Comparison of ENCODE assay signal across 8 cellular contexts in the genomic region with DNA sequence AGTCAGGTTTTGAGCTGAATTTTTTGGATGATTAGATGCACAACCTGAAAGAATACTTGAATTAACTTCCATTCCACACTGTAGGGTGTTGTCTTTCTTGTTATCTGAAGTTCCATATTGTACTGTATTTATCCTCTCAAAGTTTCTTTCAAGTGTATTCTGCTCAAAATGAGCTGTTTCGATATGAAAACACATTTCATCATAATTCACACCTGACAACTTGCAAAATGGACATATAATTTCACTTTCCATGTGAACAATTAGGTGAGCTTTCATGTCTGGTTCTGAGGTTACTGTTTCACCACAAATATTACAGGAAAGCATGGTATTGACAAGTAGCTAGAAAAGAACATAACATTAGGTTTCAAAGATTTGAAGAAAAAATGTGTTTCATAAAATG. TPM values are rescaled to one million over a fixed set of nuclear protein-coding genes. Genes with fewer than 3 reads are reported as not detected.
DNase-seq lines count a peak whose midpoint lies in the region; ATAC-seq, FAIRE-seq and TF ChIP-seq lines count a peak whose summit lies in the region.

No MANE protein-coding gene starts in this region.

- peaks cover 16% of the 10 kb centered on the region for H3K4me1 ChIP-seq in foreskin keratinocyte

- peak overlapping the region; percentile 99 for H3K4me3 ChIP-seq in MG63

- H3K27ac ChIP-seq in foreskin keratinocyte: peak overlapping the region; percentile 24

- ATAC-seq in GM21717 (IDR thresholded peaks at IDR 0.05; ENCODE audit: unreplicated experiment) (peak; percentile 58), foreskin keratinocyte (no peak), GM19328 (IDR thresholded peaks at IDR 0.05; ENCODE audit: unreplicated experiment) (no peak)

- DNase-seq in GM13977 (ENCODE audit: low spot score): peak; percentile 25
- no peak for DNase-seq in MG63
- no peak for DNase-seq in foreskin keratinocyte
- no peak for DNase-seq in GM03348 (ENCODE audit: low spot score)
- no peak for DNase-seq in NCI-H2171 (lab: John Stamatoyannopoulos, UW)
- DNase-seq in RCC 7860 (ENCODE audit: low spot score): no peak

- in situ Hi-C loops in GM13977 (cut with MboI; ENCODE audit: low pct_unique_long_range_greater_than_20kb, low sequenced_read_pairs, unreplicated experiment): no loop called here

- TF ChIP-seq CTCF in GM13977 (IDR thresholded peaks at IDR 0.05; ENCODE audit: extremely low read depth, insufficient read depth, missing control alignments): no peak
- no peak for TF ChIP-seq CTCF in foreskin keratinocyte (conservative IDR thresholded peaks at IDR 0.05)

- H3K27me3 ChIP-seq in MG63: no peaks in the 10 kb centered on the region
- H3K27me3 ChIP-seq in foreskin keratinocyte: no peaks in the 10 kb centered on the region

- peaks cover 8% of the 10 kb centered on the region for H3K36me3 ChIP-seq in MG63

- FAIRE-seq in RCC 7860 (lab: Jason Lieb, UNC): no peak

- no peaks in the 10 kb centered on the region for H3K9me3 ChIP-seq in MG63

RNA-seq across cellular contexts. Expression of a gene that starts 1.7 kb away (rescaled TPM):
- 9.6 and 15.7 TPM in 2 replicates for total RNA-seq in MG63 (2014; rRNA removed; shearing (Covaris generic); ENCODE audit: low replicate concordance)
- 15.3 and 15.5 TPM in 2 replicates for total RNA-seq in foreskin keratinocyte
- 8.7 and 9.4 TPM in 2 replicates for polyA plus RNA-seq in foreskin keratinocyte

RNA-seq across cellular contexts. Expression of a gene that starts 14.1 kb away (rescaled TPM):
- 2.8 and 9.5 TPM in 2 replicates for total RNA-seq in MG63 (2014; rRNA removed; shearing (Covaris generic); ENCODE audit: low replicate concordance)
- total RNA-seq in foreskin keratinocyte: 2.6 and 3.0 TPM in 2 replicates
- polyA plus RNA-seq in foreskin keratinocyte: 0.47 and 0.68 TPM in 2 replicates

RNA-seq across cellular contexts. Expression of a gene that starts 50.6 kb away (rescaled TPM):
- total RNA-seq in MG63 (2014; rRNA removed; shearing (Covaris generic); ENCODE audit: low replicate concordance): 0.20 TPM in 1 of 2 replicates, not detected in the other
- total RNA-seq in foreskin keratinocyte: 0.10 and 0.14 TPM in 2 replicates
- 0.04 TPM in 2 replicates for polyA plus RNA-seq in foreskin keratinocyte
